ENCODE assay signal across 31 cellular contexts in genomic region chr1:157975216-157975615, GRCh38. TPM values are rescaled to one million over a fixed set of nuclear protein-coding genes. Genes with fewer than 3 reads are reported as not detected.
"Had no signal": no experiment of that assay in that cellular context is flagged by ENCODE, and none has a peak within 500 bp of the region (broad histone marks: within the 10 kb centered on the region; RNA-seq: fewer than 3 reads in every experiment).

No MANE protein-coding gene starts in this region.

- H3K36me3 ChIP-seq: left lung, lower lobe of right lung, pancreas, prostate gland, stomach, thyroid gland, transverse colon, upper lobe of left lung, vagina had no signal

- H3K27me3 ChIP-seq: pancreas, testis, thyroid gland, transverse colon, vagina had no signal

- H3K4me3 ChIP-seq: left lung, lower lobe of right lung, pancreas, prostate gland, skin epidermis, stomach, testis, thyroid gland, transverse colon, upper lobe of left lung, vagina had no signal

- FAIRE-seq: islet of Langerhans, kidney, pancreas had no signal

- DNase-seq: immature natural killer cell; kidney; left colon; left lung; lower lobe of right lung; mammary epithelial cell; mesenchymal stem cell; naive thymus-derived CD8-positive, alpha-beta T cell; nucleus accumbens; pancreas; posterior cingulate gyrus; retina; right cardiac atrium; stimulated activated CD4-positive, alpha-beta T cell treated with anti-CD3 and anti-CD28 coated beads, Interleukin-12 subunit alpha, Interleukin-12 subunit beta, amount 100 ng/mL, for 4 hours; stimulated activated CD4-positive, alpha-beta T cell treated with anti-CD3 and anti-CD28 coated beads, Interleukin-15, amount 100 ng/mL, for 24 hours; stimulated activated CD4-positive, alpha-beta T cell treated with anti-CD3 and anti-CD28 coated beads, Interleukin-2, amount 100 ng/mL, for 24 hours; stimulated activated CD4-positive, alpha-beta T cell treated with anti-CD3 and anti-CD28 coated beads, Interleukin-4, amount 100 ng/mL, for 1 hour; stimulated activated naive B cell treated with anti-CD40 and anti-IgM and Interleukin-4, amounts not matched to agents 10 μg/mL and 1 μg/mL and 100 μg/mL, for 72 hours; stimulated activated naive CD8-positive, alpha-beta T cell treated with anti-CD3 and anti-CD28 coated beads, Interleukin-15, Interleukin-2, amounts not matched to agents 100 U/mL and 50 U/mL, for 24 hours; stomach; testis; thyroid gland; transverse colon; upper lobe of left lung had no signal

- H3K27ac Mint-ChIP-seq: immature natural killer cell; naive thymus-derived CD8-positive, alpha-beta T cell; nephron; stimulated activated naive B cell treated with anti-CD40 and anti-IgM and Interleukin-4, amounts not matched to agents 10 μg/mL and 1 μg/mL and 100 μg/mL, for 72 hours had no signal

- H3K36me3 Mint-ChIP-seq: naive thymus-derived CD8-positive, alpha-beta T cell had no signal

- H3K27ac ChIP-seq: left lung, lower lobe of right lung, pancreas, prostate gland, skin epidermis, stomach, testis, thyroid gland, transverse colon, upper lobe of left lung, vagina had no signal

- H3K4me3 Mint-ChIP-seq: immature natural killer cell; naive thymus-derived CD8-positive, alpha-beta T cell; nephron; neural crest cell; stimulated activated naive B cell treated with anti-CD40 and anti-IgM and Interleukin-4, amounts not matched to agents 10 μg/mL and 1 μg/mL and 100 μg/mL, for 72 hours had no signal

- H3K9me3 Mint-ChIP-seq: immature natural killer cell had no signal

- ATAC-seq: left colon; left lung; lower lobe of right lung; naive thymus-derived CD8-positive, alpha-beta T cell; pancreas; right cardiac atrium; sciatic nerve; stimulated activated naive B cell treated with anti-CD40 and anti-IgM and Interleukin-4, amounts not matched to agents 10 μg/mL and 1 μg/mL and 100 μg/mL, for 72 hours; stimulated activated naive CD8-positive, alpha-beta T cell treated with anti-CD3 and anti-CD28 coated beads, Interleukin-15, Interleukin-2, amounts not matched to agents 100 U/mL and 50 U/mL, for 24 hours had no signal

- H3K4me1 ChIP-seq: left lung, lower lobe of right lung, pancreas, prostate gland, testis had no signal

- H3K4me1 Mint-ChIP-seq: nephron had no signal

- H3K9me3 ChIP-seq: left lung, lower lobe of right lung, pancreas, prostate gland, stomach, testis, thyroid gland, transverse colon, upper lobe of left lung, vagina had no signal

RNA-seq across cellular contexts. Expression of gene KIRREL1, which starts 18.2 kb away (rescaled TPM):
- total RNA-seq: naive thymus-derived CD8-positive, alpha-beta T cell had no signal
- polyA plus RNA-seq: immature natural killer cell; naive thymus-derived CD8-positive, alpha-beta T cell had no signal
